In the genomic region with DNA sequence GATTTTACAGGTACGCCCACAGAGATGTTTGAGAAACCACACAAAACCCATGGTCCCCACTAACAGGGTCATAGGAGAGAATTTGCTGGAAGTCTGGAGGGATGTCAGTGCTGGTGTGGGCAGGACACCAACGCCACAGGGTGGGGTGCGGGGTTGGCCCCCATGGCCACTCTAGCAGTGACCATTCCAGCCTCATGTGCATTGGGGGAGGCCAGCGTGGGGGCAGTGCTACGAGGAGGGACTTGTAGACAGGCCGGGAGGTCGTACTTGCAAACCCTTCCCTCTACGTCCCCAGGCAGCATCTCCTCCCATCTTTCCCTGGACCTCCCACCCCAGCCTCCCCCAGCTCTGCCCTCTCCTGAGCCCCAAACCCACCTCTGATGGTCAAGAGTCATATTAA, we compare ENCODE assay signal across 1 cellular context.
TF ChIP-seq lines count a peak whose summit lies in the region.

No MANE protein-coding gene starts in this region.

TF ChIP-seq in HEK293, 187 proteins besides CTCF, POLR2A, EP300 and RAD21 (continued from another document):
- TF ChIP-seq ZNF221 (tag by site-specific recombination; IDR thresholded peaks at IDR 0.05; ENCODE audit: borderline replicate concordance) = no peak
- no peak for TF ChIP-seq ZNF341 (tag by site-specific recombination; IDR thresholded peaks at IDR 0.05; ENCODE audit: low read depth)
- TF ChIP-seq ZNF549 (tag by site-specific recombination; IDR thresholded peaks at IDR 0.05) = no peak
- TF ChIP-seq ZNF274 (IDR thresholded peaks at IDR 0.05; ENCODE audit: low read length) = no peak
- TF ChIP-seq ZNF274 (tag by site-specific recombination; IDR thresholded peaks at IDR 0.05; ENCODE audit: borderline replicate concordance) = no peak
